8 cellular contexts compared by ENCODE assay signal in the genomic region with DNA sequence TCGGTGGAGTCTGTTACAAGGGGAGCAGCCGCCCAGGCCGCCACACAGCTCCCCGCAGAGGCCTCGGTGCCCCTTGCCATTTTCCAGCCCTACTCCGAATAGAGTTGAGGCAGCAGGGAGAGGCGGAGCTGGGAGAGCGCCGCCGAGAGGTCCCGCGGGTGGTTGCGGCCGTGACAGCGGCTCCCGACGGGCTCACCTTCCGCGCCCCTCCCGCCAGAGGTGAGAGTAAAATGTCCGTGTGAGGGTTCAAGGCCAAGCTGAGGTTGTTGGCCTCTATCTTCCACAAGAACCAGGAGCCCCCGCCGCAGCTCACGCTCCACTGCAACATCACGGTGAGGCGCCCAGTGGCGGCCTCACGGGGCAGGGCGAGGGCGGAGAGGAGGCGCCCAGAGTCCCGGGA. TPM values are rescaled to one million over a fixed set of nuclear protein-coding genes. Genes with fewer than 3 reads are reported as not detected.
DNase-seq lines count a peak whose midpoint lies in the region; ATAC-seq and TF ChIP-seq lines count a peak whose summit lies in the region.
"Not testable (repeated sequence)": the region's sequence is repeated elsewhere in the genome, so short reads cannot be mapped to it uniquely, and the experiment has no call there.

No MANE protein-coding gene starts in this region.

- H3K27ac Mint-ChIP-seq in activated naive CD8-positive, alpha-beta T cell treated with anti-CD3 and anti-CD28 coated beads for 36 hours: not testable (repeated sequence)

- not testable (repeated sequence) for H3K36me3 ChIP-seq in HUES64 (ENCODE audit: insufficient read depth, low read length); psoas muscle (ENCODE audit: insufficient read depth in 1 of 2, low read depth in 1 of 2); stomach

- not testable (repeated sequence) for H3K4me3 Mint-ChIP-seq in activated naive CD8-positive, alpha-beta T cell treated with anti-CD3 and anti-CD28 coated beads for 36 hours

- not testable (repeated sequence) for H3K27me3 Mint-ChIP-seq in activated naive CD8-positive, alpha-beta T cell treated with anti-CD3 and anti-CD28 coated beads for 36 hours

- not testable (repeated sequence) for H3K36me3 Mint-ChIP-seq in activated naive CD8-positive, alpha-beta T cell treated with anti-CD3 and anti-CD28 coated beads for 36 hours

- not testable (repeated sequence) for H3K4me1 ChIP-seq in HUES64 (ENCODE audit: insufficient read depth, low read length); psoas muscle; stomach

- not testable (repeated sequence) for TF ChIP-seq POLR2A in stomach (IDR thresholded peaks at IDR 0.05)

- intact Hi-C loops in left colon (cut with DNase I, micrococcal nuclease); psoas muscle (cut with DNase I); stomach (cut with DNase I; ENCODE audit: low total_unique reads): not testable (repeated sequence)

- not testable (repeated sequence) for ATAC-seq in left colon, psoas muscle

- not testable (repeated sequence) for H3K27me3 ChIP-seq in HUES64 (ENCODE audit: insufficient read depth, low read length); psoas muscle (ENCODE audit: insufficient read depth in 3 of 3, low read length in 2 of 3); stomach

- H3K9ac ChIP-seq in HUES64 (ENCODE audit: low read depth, low read length): not testable (repeated sequence)

- not testable (repeated sequence) for TF ChIP-seq EP300 in stomach (IDR thresholded peaks at IDR 0.05)

- H3K4me1 Mint-ChIP-seq in activated naive CD8-positive, alpha-beta T cell treated with anti-CD3 and anti-CD28 coated beads for 36 hours: not testable (repeated sequence)

- H3K27ac ChIP-seq in HUES64 (ENCODE audit: low read depth, low read length); psoas muscle: not testable (repeated sequence)
- H3K27ac ChIP-seq in stomach: peak overlapping the region in 4 of 5 donors; percentile 19 to 85 (median 69)

- not testable (repeated sequence) for H3K9me3 ChIP-seq in HUES64 (ENCODE audit: insufficient read depth, low read depth, low read length); psoas muscle; stomach

- 0% methylated on average over 4 of the region's 32 CpGs for WGBS in HUES64
- WGBS in psoas muscle, 3 donors: 0 to 1% methylated on average over 20 to 29 of the region's 32 CpGs; no CpG with 5 or more reads in 1 of the 3 donors
- WGBS in stomach, 5 donors: 0 to 1% (median 1%) methylated on average over 15 to 30 of the region's 32 CpGs; no CpG with 5 or more reads in 1 of the 5 donors

- not testable (repeated sequence) for DNase-seq in AG10803 (ENCODE audit: low read depth); epithelial cell of proximal tubule (ENCODE audit: low read depth); stomach
- peak; percentile 52 for DNase-seq in activated CD4-positive, alpha-beta T cell treated with anti-CD3 and anti-CD28 coated beads for 48 hours
- DNase-seq in activated naive CD8-positive, alpha-beta T cell treated with anti-CD3 and anti-CD28 coated beads for 36 hours: peak; percentile 36
- peak; percentile 24 to 34 for DNase-seq in left colon
- peak; percentile 27 to 59 for DNase-seq in psoas muscle

- H3K4me3 ChIP-seq in AG10803 (ENCODE audit: low read length) (peak overlapping the region; percentile 42), HUES64 (ENCODE audit: low read length) (peak overlapping the region; percentile 47), epithelial cell of proximal tubule (ENCODE audit: low read depth, low read length) (peak overlapping the region; percentile 44), psoas muscle (peak overlapping the region; percentile 62), stomach (peak overlapping the region; percentile 39 to 50 (median 44))

- not testable (repeated sequence) for TF ChIP-seq CTCF in AG10803 (conservative IDR thresholded peaks at IDR 0.05; ENCODE audit: low read length); epithelial cell of proximal tubule (conservative IDR thresholded peaks at IDR 0.05; ENCODE audit: low read depth, low read length)
- peak; percentile 9 for TF ChIP-seq CTCF in psoas muscle (IDR thresholded peaks at IDR 0.05)
- peak in 1 of 7 experiments; percentile 12 for TF ChIP-seq CTCF in stomach (IDR thresholded peaks at IDR 0.05)

- H3K9me3 Mint-ChIP-seq in activated naive CD8-positive, alpha-beta T cell treated with anti-CD3 and anti-CD28 coated beads for 36 hours: not testable (repeated sequence)

RNA-seq across cellular contexts. Expression of a gene that starts 15.8 kb away (rescaled TPM):
- polyA plus RNA-seq in HUES64 (2013, experiment 1 of 2): 2.7 TPM
- 4.1 TPM for polyA plus RNA-seq in HUES64 (2013, experiment 2 of 2)
- total RNA-seq in activated naive CD8-positive, alpha-beta T cell treated with anti-CD3 and anti-CD28 coated beads for 36 hours: 1 to 10 TPM; 1.8 to 2.1 TPM
- total RNA-seq in epithelial cell of proximal tubule (0.72 and 2.5 TPM in 2 replicates), left colon (1 to 10 TPM; 2.8 to 3.8 TPM), psoas muscle (1 to 10 TPM in 2 of 4 donors, under 1 TPM in 2; 0.87 to 1.7 (median 1.1) TPM), stomach (10 to 100 TPM in 4 of 5 donors, 1 to 10 TPM in 1; 3.2 to 14.1 (median 12.3) TPM)
- polyA plus RNA-seq in psoas muscle (1 to 10 TPM; 1.1 to 3.5 (median 1.1) TPM), stomach (10 to 100 TPM in 1 of 3 donors, 1 to 10 TPM in 2; 3.8 to 16.1 (median 10.0) TPM)
